14 cellular contexts compared by ENCODE assay signal in genomic region chr3:64549869-64550268, GRCh38.
DNase-seq lines count a peak whose midpoint lies in the region; ATAC-seq and TF ChIP-seq lines count a peak whose summit lies in the region.
"Had no signal": no experiment of that assay in that cellular context is flagged by ENCODE, and none has a peak within 500 bp of the region (broad histone marks: within the 10 kb centered on the region; RNA-seq: fewer than 3 reads in every experiment).

No MANE protein-coding gene starts in this region.

- DNase-seq in esophagus muscularis mucosa (ENCODE audit: extremely low spot score) (peak; percentile 24), ureter (ENCODE audit: low spot score) (no peak), HuH-7 (ENCODE audit: low spot score) (no peak)
- no peak for DNase-seq in stimulated activated effector memory CD8-positive, alpha-beta T cell treated with anti-CD3 and anti-CD28 coated beads, Interleukin-12 subunit alpha, Interleukin-12 subunit beta, amount 100 ng/mL, for 72 hours (ENCODE audit: low spot score in 2 of 2)
- DNase-seq: C1 segment of cervical spinal cord; Calu3; CD4-positive, alpha-beta T cell; DMS 273 treated with DMSO at 0.1 percent for 48 hours; GOT3; H9 had no signal

- whole genome bisulfite sequencing in esophagus muscularis mucosa = 91% methylated on average over 3 of the region's 3 CpGs

- no peak overlapping the region for H3K9ac ChIP-seq in stomach smooth muscle (ENCODE audit: low read length in 2 of 2)

- H3K4me1 Mint-ChIP-seq in nephron = peaks cover 68% of the 10 kb centered on the region
- no peaks in the 10 kb centered on the region for H3K4me1 Mint-ChIP-seq in stimulated activated effector memory CD8-positive, alpha-beta T cell treated with anti-CD3 and anti-CD28 coated beads, Interleukin-12 subunit alpha, Interleukin-12 subunit beta, amount 100 ng/mL, for 72 hours
- H3K4me1 Mint-ChIP-seq: B cell had no signal

- no peaks in the 10 kb centered on the region for H3K9me3 ChIP-seq in esophagus muscularis mucosa
- H3K9me3 ChIP-seq in stomach smooth muscle (ENCODE audit: control insufficient read depth in 2 of 2, low read length in 2 of 2) = no peaks in the 10 kb centered on the region

- H3K36me3 ChIP-seq in esophagus muscularis mucosa (peaks cover 0 to 90% (median 10%) of the 10 kb centered on the region in 4 donors), stomach smooth muscle (ENCODE audit: control insufficient read depth in 2 of 2, insufficient read depth in 2 of 2, low read length in 2 of 2) (no peaks in the 10 kb centered on the region)

- H3K4me3 ChIP-seq in esophagus muscularis mucosa (no peak overlapping the region), stomach smooth muscle (ENCODE audit: low read length in 2 of 2) (no peak overlapping the region)

- no peak overlapping the region for H3K4me3 Mint-ChIP-seq in nephron
- H3K4me3 Mint-ChIP-seq in stimulated activated effector memory CD8-positive, alpha-beta T cell treated with anti-CD3 and anti-CD28 coated beads, Interleukin-12 subunit alpha, Interleukin-12 subunit beta, amount 100 ng/mL, for 72 hours = no peak overlapping the region
- H3K4me3 Mint-ChIP-seq: B cell; CD4-positive, alpha-beta T cell; H9 had no signal

- H3K4me1 ChIP-seq in esophagus muscularis mucosa (peaks cover 10 to 64% (median 58%) of the 10 kb centered on the region in 4 donors), stomach smooth muscle (ENCODE audit: control insufficient read depth, insufficient read depth, low read length) (peaks cover 22% of the 10 kb centered on the region)

- peaks cover 90% of the 10 kb centered on the region for H3K36me3 Mint-ChIP-seq in nephron (ENCODE audit: low read depth)
- H3K36me3 Mint-ChIP-seq in stimulated activated effector memory CD8-positive, alpha-beta T cell treated with anti-CD3 and anti-CD28 coated beads, Interleukin-12 subunit alpha, Interleukin-12 subunit beta, amount 100 ng/mL, for 72 hours = no peaks in the 10 kb centered on the region

- peak overlapping the region; percentile 94 to 97 (median 96) for H3K27ac Mint-ChIP-seq in nephron
- no peak overlapping the region for H3K27ac Mint-ChIP-seq in stimulated activated effector memory CD8-positive, alpha-beta T cell treated with anti-CD3 and anti-CD28 coated beads, Interleukin-12 subunit alpha, Interleukin-12 subunit beta, amount 100 ng/mL, for 72 hours
- H3K27ac Mint-ChIP-seq: B cell; CD4-positive, alpha-beta T cell; H9 had no signal

- TF ChIP-seq CTCF in esophagus muscularis mucosa (IDR thresholded peaks at IDR 0.05) = no peak
- TF ChIP-seq CTCF in nephron (IDR thresholded peaks at IDR 0.05; ENCODE audit: unreplicated experiment in 3 of 3) = no peak

- H3K27me3 ChIP-seq in esophagus muscularis mucosa (no peaks in the 10 kb centered on the region), stomach smooth muscle (ENCODE audit: control insufficient read depth in 1 of 2, insufficient read depth in 2 of 2, low read length in 2 of 2) (no peaks in the 10 kb centered on the region)

- no peak for ATAC-seq in stimulated activated effector memory CD8-positive, alpha-beta T cell treated with anti-CD3 and anti-CD28 coated beads, Interleukin-12 subunit alpha, Interleukin-12 subunit beta, amount 100 ng/mL, for 72 hours
- no peak for ATAC-seq in GM18870 (IDR thresholded peaks at IDR 0.05; ENCODE audit: unreplicated experiment)

- peak overlapping the region; percentile 79 to 87 (median 83) for H3K27ac ChIP-seq in esophagus muscularis mucosa (replicated peaks in 1 of 4)
- H3K27ac ChIP-seq in stomach smooth muscle (ENCODE audit: low read length) = peak overlapping the region; percentile 89

- no peaks in the 10 kb centered on the region for H3K9me3 Mint-ChIP-seq in nephron
- peaks cover 6% of the 10 kb centered on the region for H3K9me3 Mint-ChIP-seq in stimulated activated effector memory CD8-positive, alpha-beta T cell treated with anti-CD3 and anti-CD28 coated beads, Interleukin-12 subunit alpha, Interleukin-12 subunit beta, amount 100 ng/mL, for 72 hours
- H3K9me3 Mint-ChIP-seq: CD4-positive, alpha-beta T cell had no signal

- intact Hi-C loops in esophagus muscularis mucosa (cut with DNase I) = loop anchor here (5.0 kb wide), 1 partner anchor 62 kb away; no protein-coding TSS in a partner anchor

- H3K27me3 Mint-ChIP-seq in nephron (ENCODE audit: low read depth) = no peaks in the 10 kb centered on the region
- H3K27me3 Mint-ChIP-seq: CD4-positive, alpha-beta T cell had no signal

- TF ChIP-seq POLR2A in esophagus muscularis mucosa (IDR thresholded peaks at IDR 0.05; ENCODE audit: low read depth) = no peak

- TF ChIP-seq EP300 in esophagus muscularis mucosa (IDR thresholded peaks at IDR 0.05) = no peak
